In the genomic region with DNA sequence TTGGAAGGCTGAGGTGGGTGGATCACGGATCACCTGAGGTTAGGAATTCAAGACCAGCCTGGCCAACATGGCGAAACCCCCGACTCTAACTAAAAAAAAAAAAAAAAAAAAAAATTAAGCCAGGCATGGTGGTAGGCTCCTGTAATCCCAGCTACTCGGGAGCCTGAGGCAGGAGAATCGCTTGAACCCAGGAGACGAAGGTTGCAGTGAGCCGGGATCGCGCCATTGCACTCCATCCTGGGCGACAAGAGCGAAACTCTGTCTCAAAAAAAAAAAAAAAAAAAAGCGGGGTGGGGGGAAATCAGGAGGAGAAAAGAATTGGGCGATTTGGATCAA, we compare ENCODE assay signal across 8 cellular contexts. TPM values are rescaled to one million over a fixed set of nuclear protein-coding genes. Genes with fewer than 3 reads are reported as not detected.
DNase-seq lines count a peak whose midpoint lies in the region; ATAC-seq, FAIRE-seq and TF ChIP-seq lines count a peak whose summit lies in the region.
"Not testable (repeated sequence)": the region's sequence is repeated elsewhere in the genome, so short reads cannot be mapped to it uniquely, and the experiment has no call there.

No MANE protein-coding gene starts in this region.

- ATAC-seq in K562: not testable (repeated sequence)

- not testable (repeated sequence) for H4K20me1 ChIP-seq in K562 (replicated peaks; ENCODE audit: control insufficient read depth, insufficient read depth, low read length)

- TF ChIP-seq POLR2A in K562 (conservative IDR thresholded peaks at IDR 0.05); esophagus squamous epithelium (IDR thresholded peaks at IDR 0.05); suprapubic skin (IDR thresholded peaks at IDR 0.05): not testable (repeated sequence)

- H3K4me1 Mint-ChIP-seq in activated CD4-positive, alpha-beta memory T cell treated with anti-CD3 and anti-CD28 coated beads for 36 hours (ENCODE audit: low read depth): peaks cover 31% of the 10 kb centered on the region
- H3K4me1 Mint-ChIP-seq in osteocyte (ENCODE audit: unreplicated experiment): peaks cover 47% of the 10 kb centered on the region

- not testable (repeated sequence) for DNase-seq in AG09309 (ENCODE audit: low read depth); activated CD4-positive, alpha-beta memory T cell treated with anti-CD3 and anti-CD28 coated beads for 36 hours; K562 (ENCODE audit: extremely low read depth in 1 of 4, low spot score in 3 of 4); esophagus squamous epithelium (lab: John Stamatoyannopoulos, UW); osteocyte (ENCODE audit: extremely low spot score, unreplicated experiment); suprapubic skin (ENCODE audit: low spot score in 2 of 2)

- not testable (repeated sequence) for H3K79me2 ChIP-seq in K562 (ENCODE audit: control insufficient read depth, insufficient read depth, low read length)

- H3K4me1 ChIP-seq in K562 (replicated peaks in 1 of 2; ENCODE audit: control insufficient read depth in 2 of 2, insufficient read depth in 2 of 2, low read length in 2 of 2) (peaks cover 23 to 39% of the 10 kb centered on the region in 2 experiments), esophagus squamous epithelium (peaks cover 4 to 80% (median 45%) of the 10 kb centered on the region in 3 donors), iPS-20b (ENCODE audit: insufficient read depth, low read length) (peaks cover 26% of the 10 kb centered on the region), suprapubic skin (peaks cover 42% of the 10 kb centered on the region)

- peak overlapping the region; percentile 74 for H2AFZ ChIP-seq in K562 (ENCODE audit: low read depth, low read length)

- H3K9me1 ChIP-seq in K562 (ENCODE audit: control insufficient read depth, insufficient read depth, low read length): not testable (repeated sequence)

- not testable (repeated sequence) for H3K4me3 Mint-ChIP-seq in activated CD4-positive, alpha-beta memory T cell treated with anti-CD3 and anti-CD28 coated beads for 36 hours
- H3K4me3 Mint-ChIP-seq in osteocyte (ENCODE audit: unreplicated experiment): peak overlapping the region; percentile 65

- peak overlapping the region; percentile 22 for H3K27ac ChIP-seq in KOPT-K1 (ENCODE audit: low read depth, low read length, poor library complexity, severe bottlenecking)
- H3K27ac ChIP-seq in K562 (ENCODE audit: extremely low read depth, low read depth, low read length): peak overlapping the region; percentile 80
- H3K27ac ChIP-seq in esophagus squamous epithelium: peak overlapping the region; percentile 77 to 90 (median 87)
- H3K27ac ChIP-seq in iPS-20b (ENCODE audit: low read length): not testable (repeated sequence)
- peak overlapping the region; percentile 76 for H3K27ac ChIP-seq in suprapubic skin

- H3K9ac ChIP-seq in K562 (ENCODE audit: insufficient read depth in 1 of 2, low read depth in 2 of 2, low read length in 2 of 2) (peak overlapping the region; percentile 24 to 52; a peak in 3 of 4 replicates), iPS-20b (ENCODE audit: low read depth, low read length) (peak overlapping the region; percentile 40; the same call in 1 of the 2 replicates)

- not testable (repeated sequence) for BruUV-seq in K562 (replicated peaks; lab: Mats Ljungman, UMichigan)

- CTCF ChIA-PET in activated CD4-positive, alpha-beta memory T cell treated with anti-CD3 and anti-CD28 coated beads for 36 hours (lab: Charles Lee); K562 (lab: Yijun Ruan, JAX; ENCODE audit: low intra/inter-chr PET ratio): not testable (repeated sequence)

- TF ChIP-seq RAD21 in K562 (CRISPR knock-in tag; conservative IDR thresholded peaks at IDR 0.05 in 1 of 2, IDR thresholded peaks at IDR 0.05 in 1 of 2): not testable (repeated sequence)

- not testable (repeated sequence) for FAIRE-seq in K562 (lab: Jason Lieb, UNC)

- TF ChIP-seq EP300 in K562 (IDR thresholded peaks at IDR 0.05; ENCODE audit: low read length); suprapubic skin (IDR thresholded peaks at IDR 0.05): not testable (repeated sequence)

- H3K4me3 ChIP-seq in AG09309 (ENCODE audit: control insufficient read depth, low read depth, low read length) (peak overlapping the region; percentile 37), K562 (peak overlapping the region; percentile 27; the same call in 1 of the 2 replicates), esophagus squamous epithelium (peak overlapping the region; percentile 16 to 48 (median 38)), iPS-20b (ENCODE audit: low read length) (peak overlapping the region; percentile 52; the same call in 1 of the 2 replicates), suprapubic skin (peak overlapping the region; percentile 35)

- peak overlapping the region; percentile 76 for H3K4me2 ChIP-seq in K562 (ENCODE audit: insufficient read depth, low read length)

- in situ Hi-C loops in K562 (cut with MboI): not testable (repeated sequence)

- 4% methylated on average over 5 of the region's 13 CpGs for WGBS in K562 (ENCODE audit: insufficient coverage, low coverage, missing lambda C conversion rate)
- 24 to 27% methylated on average over 10 to 13 of the region's 13 CpGs for WGBS in esophagus squamous epithelium, 2 donors
- 37% methylated on average over 13 of the region's 13 CpGs for WGBS in suprapubic skin

- POLR2A ChIA-PET in activated CD4-positive, alpha-beta memory T cell treated with anti-CD3 and anti-CD28 coated beads for 36 hours (lab: Charles Lee): interaction anchor here (0.6 to 2.6 kb wide), 6 partner anchors 9 to 79 kb away, joined by 3 to 13 read pairs (median 4); a partner anchor contains a TSS
- POLR2A ChIA-PET in K562 (lab: Yijun Ruan, JAX): interaction anchor here (0.6 to 2.7 kb wide), 4 partner anchors 10 to 96 kb away, joined by 3 to 29 read pairs (median 12); a partner anchor contains a TSS

- H3K36me3 ChIP-seq in KOPT-K1 (ENCODE audit: insufficient read depth, low read length); K562 (ENCODE audit: control insufficient read depth, insufficient read depth, low read length); esophagus squamous epithelium; iPS-20b (ENCODE audit: insufficient read depth, low read depth, low read length); suprapubic skin: not testable (repeated sequence)

- not testable (repeated sequence) for H3K27me3 Mint-ChIP-seq in activated CD4-positive, alpha-beta memory T cell treated with anti-CD3 and anti-CD28 coated beads for 36 hours; osteocyte (ENCODE audit: unreplicated experiment)

- TF ChIP-seq CTCF in AG09309 (IDR thresholded peaks at IDR 0.05; ENCODE audit: control insufficient read depth, insufficient read depth, low read depth, low read length, missing control alignments); K562 (IDR thresholded peaks at IDR 0.05 in 2 of 3, conservative IDR thresholded peaks at IDR 0.05 in 1 of 3; ENCODE audit: insufficient read depth in 2 of 3, low read depth in 1 of 3, low read length in 3 of 3); esophagus squamous epithelium (IDR thresholded peaks at IDR 0.05); osteocyte (IDR thresholded peaks at IDR 0.05); suprapubic skin (IDR thresholded peaks at IDR 0.05): not testable (repeated sequence)

- H3K27me3 ChIP-seq in K562 (ENCODE audit: control insufficient read depth in 2 of 2, insufficient read depth in 2 of 2, low read length in 2 of 2); esophagus squamous epithelium; iPS-20b (ENCODE audit: insufficient read depth, low read length); suprapubic skin: not testable (repeated sequence)

- peak overlapping the region; percentile 72 for H3K27ac Mint-ChIP-seq in activated CD4-positive, alpha-beta memory T cell treated with anti-CD3 and anti-CD28 coated beads for 36 hours
- peak overlapping the region; percentile 93 for H3K27ac Mint-ChIP-seq in osteocyte (ENCODE audit: unreplicated experiment)

- H3K9me3 ChIP-seq in KOPT-K1 (ENCODE audit: insufficient read depth, low read length, poor library complexity, severe bottlenecking); K562 (replicated peaks; ENCODE audit: control insufficient read depth, insufficient read depth, low read depth, low read length); esophagus squamous epithelium; iPS-20b (ENCODE audit: insufficient read depth, low read depth, low read length); suprapubic skin: not testable (repeated sequence)

- not testable (repeated sequence) for H3K36me3 Mint-ChIP-seq in activated CD4-positive, alpha-beta memory T cell treated with anti-CD3 and anti-CD28 coated beads for 36 hours; osteocyte (ENCODE audit: unreplicated experiment)

- intact Hi-C loops in activated CD4-positive, alpha-beta memory T cell treated with anti-CD3 and anti-CD28 coated beads for 36 hours (cut with micrococcal nuclease): loop anchor here (1.0 to 5.0 kb wide), 2 partner anchors 11 to 74 kb away; a partner anchor contains a TSS
- intact Hi-C loops in K562 (cut with micrococcal nuclease): loop anchor here (1.0 kb wide), 1 partner anchor 50 kb away; no protein-coding TSS in a partner anchor
- intact Hi-C loops in esophagus squamous epithelium (cut with DNase I): not testable (repeated sequence)

- not testable (repeated sequence) for H3K9me3 Mint-ChIP-seq in activated CD4-positive, alpha-beta memory T cell treated with anti-CD3 and anti-CD28 coated beads for 36 hours; osteocyte (ENCODE audit: unreplicated experiment)

RNA-seq across cellular contexts. Expression of a gene that starts 2.0 kb away (rescaled TPM):
- 1 to 10 TPM; 1.7 to 2.2 TPM for total RNA-seq in activated CD4-positive, alpha-beta memory T cell treated with anti-CD3 and anti-CD28 coated beads for 36 hours
- 9.3 and 16.8 TPM in 2 replicates for total RNA-seq in K562 (2011; cell fraction: chromatin; rRNA removed; ENCODE audit: low replicate concordance)
- 6.4 and 6.7 TPM in 2 replicates for total RNA-seq in K562 (2011; cell fraction: nucleolus; rRNA removed)
- 7.7 and 8.3 TPM in 2 replicates for total RNA-seq in K562 (2011; cell fraction: nucleoplasm; rRNA removed)
- total RNA-seq in K562 (2014; rRNA removed): 0.09 and 0.53 TPM in 2 replicates
- 0.38 and 0.51 TPM in 2 replicates for total RNA-seq in K562 (2014; rRNA removed; fragmentation: Illumina TruSeq; extraction: Trizol)
- 0.38 and 0.40 TPM in 2 replicates for total RNA-seq in K562 (2015; rRNA removed; fragmentation: Illumina TruSeq; extraction: Trizol)
- 0.56 and 1.3 TPM in 2 replicates for total RNA-seq in K562 (2021)
- polyA plus RNA-seq in K562 (2011; rRNA removed): 1.6 and 1.8 TPM in 2 replicates
- 1.3 and 2.3 TPM in 2 replicates for polyA plus RNA-seq in K562 (2011; cell fraction: cytosol; rRNA removed)
- 12.2 and 13.9 TPM in 2 replicates for polyA plus RNA-seq in K562 (2011; cell fraction: nucleus; rRNA removed)
- 0.74 and 1.2 TPM in 2 replicates for polyA plus RNA-seq in K562 (2012)
- polyA plus RNA-seq in K562 (2014; fragmentation: Illumina TruSeq; extraction: Trizol): 0.73 and 0.76 TPM in 2 replicates
- polyA plus RNA-seq in K562 (2014; fragmentation: Nextera tagmentation; extraction: Ambion mirVana): under 1 TPM; 0.34 to 0.45 TPM
- polyA plus RNA-seq in K562 (2014; rRNA removed): 0.60 and 1.0 TPM in 2 replicates
- 0.96 and 1.8 TPM in 2 replicates for polyA minus RNA-seq in K562 (2011; rRNA and poly(A)+ RNA removed)
- polyA minus RNA-seq in K562 (2011; cell fraction: cytosol; rRNA and poly(A)+ RNA removed): 1.1 TPM in 1 of 2 replicates, not detected in the other
- polyA minus RNA-seq in K562 (2011; cell fraction: nucleus; rRNA and poly(A)+ RNA removed): 3.4 and 3.6 TPM in 2 replicates
- total RNA-seq in esophagus squamous epithelium: 10 to 100 TPM in 2 of 4 donors, 1 to 10 TPM in 2; 3.9 to 13.5 (median 10.6) TPM
- 13.5 and 14.8 TPM in 2 replicates for total RNA-seq in osteocyte
- 10 to 100 TPM; 13.5 to 40.3 (median 22.0) TPM for total RNA-seq in suprapubic skin

RNA-seq across cellular contexts. Expression of a gene that starts 11.0 kb away (rescaled TPM):
- 10 to 100 TPM; 72.7 to 75.7 TPM for total RNA-seq in activated CD4-positive, alpha-beta memory T cell treated with anti-CD3 and anti-CD28 coated beads for 36 hours
- total RNA-seq in K562 (2011; cell fraction: chromatin; rRNA removed; ENCODE audit: low replicate concordance): 36.8 and 50.0 TPM in 2 replicates
- 22.8 and 30.1 TPM in 2 replicates for total RNA-seq in K562 (2011; cell fraction: nucleolus; rRNA removed)
- 21.9 and 22.2 TPM in 2 replicates for total RNA-seq in K562 (2011; cell fraction: nucleoplasm; rRNA removed)
- 11.0 and 13.0 TPM in 2 replicates for total RNA-seq in K562 (2014; rRNA removed)
- 28.2 and 28.4 TPM in 2 replicates for total RNA-seq in K562 (2014; rRNA removed; fragmentation: Illumina TruSeq; extraction: Trizol)
- 30.0 and 31.3 TPM in 2 replicates for total RNA-seq in K562 (2015; rRNA removed; fragmentation: Illumina TruSeq; extraction: Trizol)
- total RNA-seq in K562 (2021): 78.5 and 87.1 TPM in 2 replicates
- 18.1 and 33.3 TPM in 2 replicates for polyA plus RNA-seq in K562 (2011; rRNA removed)
- 20.3 and 35.8 TPM in 2 replicates for polyA plus RNA-seq in K562 (2011; cell fraction: cytosol; rRNA removed)
- 21.9 and 25.6 TPM in 2 replicates for polyA plus RNA-seq in K562 (2011; cell fraction: nucleus; rRNA removed)
- polyA plus RNA-seq in K562 (2012): 62.3 and 73.0 TPM in 2 replicates
- 88.0 and 101 TPM in 2 replicates for polyA plus RNA-seq in K562 (2014; fragmentation: Illumina TruSeq; extraction: Trizol)
- 1 to 10 TPM; 3.0 to 8.3 TPM for polyA plus RNA-seq in K562 (2014; fragmentation: Nextera tagmentation; extraction: Ambion mirVana)
- 22.8 and 26.1 TPM in 2 replicates for polyA plus RNA-seq in K562 (2014; rRNA removed)
- 25.2 and 30.7 TPM in 2 replicates for polyA minus RNA-seq in K562 (2011; rRNA and poly(A)+ RNA removed)
- polyA minus RNA-seq in K562 (2011; cell fraction: cytosol; rRNA and poly(A)+ RNA removed): 22.9 and 35.8 TPM in 2 replicates
- 15.2 and 21.9 TPM in 2 replicates for polyA minus RNA-seq in K562 (2011; cell fraction: nucleus; rRNA and poly(A)+ RNA removed)
- 10 to 100 TPM in 3 of 4 donors, 1 to 10 TPM in 1; 7.6 to 16.9 (median 14.1) TPM for total RNA-seq in esophagus squamous epithelium
- total RNA-seq in osteocyte: 68.1 and 71.9 TPM in 2 replicates
- total RNA-seq in suprapubic skin: 10 to 100 TPM; 19.1 to 28.7 (median 22.2) TPM

RNA-seq across cellular contexts. Expression of a gene that starts 21.0 kb away (rescaled TPM):
- total RNA-seq in activated CD4-positive, alpha-beta memory T cell treated with anti-CD3 and anti-CD28 coated beads for 36 hours: 1 to 10 TPM; 9.6 to 9.8 TPM
- 0.56 and 0.58 TPM in 2 replicates for total RNA-seq in K562 (2011; cell fraction: chromatin; rRNA removed; ENCODE audit: low replicate concordance)
- total RNA-seq in K562 (2011; cell fraction: nucleolus; rRNA removed): 0.33 and 0.53 TPM in 2 replicates
- total RNA-seq in K562 (2011; cell fraction: nucleoplasm; rRNA removed): 0.46 and 0.51 TPM in 2 replicates
- total RNA-seq in K562 (2014; rRNA removed) (0.08 and 0.09 TPM in 2 replicates), K562 (2014; rRNA removed; fragmentation: Illumina TruSeq; extraction: Trizol) (0.06 and 0.11 TPM in 2 replicates), K562 (2015; rRNA removed; fragmentation: Illumina TruSeq; extraction: Trizol) (0.04 and 0.07 TPM in 2 replicates), K562 (2021) (0.20 and 0.22 TPM in 2 replicates), esophagus squamous epithelium (1 to 10 TPM in 2 of 4 donors, under 1 TPM in 2; 0.11 to 2.1 (median 1.1) TPM), osteocyte (16.7 and 16.9 TPM in 2 replicates), suprapubic skin (1 to 10 TPM in 1 of 4 donors, under 1 TPM in 3; 0.48 to 1.3 (median 0.65) TPM)
- polyA plus RNA-seq in K562 (2011; rRNA removed) (0.12 and 0.14 TPM in 2 replicates), K562 (2014; fragmentation: Illumina TruSeq; extraction: Trizol) (0.10 and 0.30 TPM in 2 replicates), K562 (2014; fragmentation: Nextera tagmentation; extraction: Ambion mirVana) (under 1 TPM in 1 of 2 experiments, not detected in 1; 0.10 TPM), K562 (2014; rRNA removed) (0.16 and 0.20 TPM in 2 replicates)
- polyA plus RNA-seq in K562 (2011; cell fraction: cytosol; rRNA removed): 0.12 and 0.25 TPM in 2 replicates
- 0.31 TPM in 2 replicates for polyA plus RNA-seq in K562 (2011; cell fraction: nucleus; rRNA removed)
- 0.18 and 0.30 TPM in 2 replicates for polyA plus RNA-seq in K562 (2012)
- 0.07 and 0.15 TPM in 2 replicates for polyA minus RNA-seq in K562 (2011; rRNA and poly(A)+ RNA removed)
- not detected in 2 replicates for polyA minus RNA-seq in K562 (2011; cell fraction: cytosol; rRNA and poly(A)+ RNA removed)
- 0.11 and 0.13 TPM in 2 replicates for polyA minus RNA-seq in K562 (2011; cell fraction: nucleus; rRNA and poly(A)+ RNA removed)

RNA-seq across cellular contexts. Expression of a gene that starts 39.3 kb away (rescaled TPM):
- total RNA-seq in activated CD4-positive, alpha-beta memory T cell treated with anti-CD3 and anti-CD28 coated beads for 36 hours: 10 to 100 TPM; 27.9 to 29.6 TPM
- 0.72 and 1.8 TPM in 2 replicates for total RNA-seq in K562 (2011; cell fraction: chromatin; rRNA removed; ENCODE audit: low replicate concordance)
- 1.3 and 1.7 TPM in 2 replicates for total RNA-seq in K562 (2011; cell fraction: nucleolus; rRNA removed)
- total RNA-seq in K562 (2011; cell fraction: nucleoplasm; rRNA removed): 2.4 and 2.7 TPM in 2 replicates
- total RNA-seq in K562 (2014; rRNA removed) (0.18 and 0.53 TPM in 2 replicates), K562 (2014; rRNA removed; fragmentation: Illumina TruSeq; extraction: Trizol) (0.58 and 1.4 TPM in 2 replicates), K562 (2015; rRNA removed; fragmentation: Illumina TruSeq; extraction: Trizol) (0.19 and 0.40 TPM in 2 replicates), K562 (2021) (0.76 and 0.82 TPM in 2 replicates), esophagus squamous epithelium (10 to 100 TPM; 11.0 to 31.7 (median 23.4) TPM), osteocyte (12.9 and 13.7 TPM in 2 replicates), suprapubic skin (10 to 100 TPM; 21.7 to 42.1 (median 33.1) TPM)
- polyA plus RNA-seq in K562 (2011; rRNA removed) (0.28 and 0.42 TPM in 2 replicates), K562 (2014; fragmentation: Illumina TruSeq; extraction: Trizol) (0.18 TPM in 1 of 2 replicates, not detected in the other), K562 (2014; fragmentation: Nextera tagmentation; extraction: Ambion mirVana) (not detected), K562 (2014; rRNA removed) (0.43 and 1.2 TPM in 2 replicates)
- 0.24 and 0.46 TPM in 2 replicates for polyA plus RNA-seq in K562 (2011; cell fraction: cytosol; rRNA removed)
- polyA plus RNA-seq in K562 (2011; cell fraction: nucleus; rRNA removed): 1.7 and 2.6 TPM in 2 replicates
- polyA plus RNA-seq in K562 (2012): 0.14 and 0.24 TPM in 2 replicates
- polyA minus RNA-seq in K562 (2011; rRNA and poly(A)+ RNA removed): 0.21 TPM in 1 of 2 replicates, not detected in the other
- polyA minus RNA-seq in K562 (2011; cell fraction: cytosol; rRNA and poly(A)+ RNA removed): not detected in 2 replicates
- 0.67 and 1.4 TPM in 2 replicates for polyA minus RNA-seq in K562 (2011; cell fraction: nucleus; rRNA and poly(A)+ RNA removed)
